ENCODE assay signal across 8 cellular contexts in genomic region chr9:85941966-85942912, GRCh38. TPM values are rescaled to one million over a fixed set of nuclear protein-coding genes. Genes with fewer than 3 reads are reported as not detected.
A peak's percentile ranks its signal among the peaks of the same experiment; 100 is the strongest.
DNase-seq lines count a peak whose midpoint lies in the region; ATAC-seq and TF ChIP-seq lines count a peak whose summit lies in the region.

No MANE protein-coding gene starts in this region.

- H3K36me3 Mint-ChIP-seq in activated CD8-positive, alpha-beta T cell treated with anti-CD3 and anti-CD28 coated beads for 36 hours (ENCODE audit: low read depth): peaks cover 24% of the 10 kb centered on the region

- no peaks in the 10 kb centered on the region for H3K9me3 Mint-ChIP-seq in activated CD8-positive, alpha-beta T cell treated with anti-CD3 and anti-CD28 coated beads for 36 hours

- DNase-seq in SIG-M5 treated with dmso at 0.1 percent for 504 hours (lab: John Stamatoyannopoulos, UW; ENCODE audit: unreplicated experiment) (peak; percentile 16), SIG-M5 (lab: John Stamatoyannopoulos, UW) (no peak), kidney tubule cell (ENCODE audit: low spot score) (no peak), DMS53 treated with DMSO at 0.1 percent for 48 hours (lab: John Stamatoyannopoulos, UW; ENCODE audit: unreplicated experiment) (no peak)
- no peak for DNase-seq in activated CD8-positive, alpha-beta T cell treated with anti-CD3 and anti-CD28 coated beads for 36 hours

- no peaks in the 10 kb centered on the region for H3K27me3 Mint-ChIP-seq in activated CD8-positive, alpha-beta T cell treated with anti-CD3 and anti-CD28 coated beads for 36 hours

- POLR2A ChIA-PET in activated CD8-positive, alpha-beta T cell treated with anti-CD3 and anti-CD28 coated beads for 36 hours (lab: Charles Lee): no interaction called here

- no peak for TF ChIP-seq CTCF in activated CD8-positive, alpha-beta T cell treated with anti-CD3 and anti-CD28 coated beads for 36 hours (IDR thresholded peaks at IDR 0.05)

- H3K9me3 ChIP-seq in iPS-18c (ENCODE audit: control insufficient read depth, insufficient read depth, low read length): no peaks in the 10 kb centered on the region

- peak overlapping the region; percentile 93 for H3K27ac ChIP-seq in temporal lobe (ENCODE audit: low read depth, low read length)

- peaks cover 33% of the 10 kb centered on the region for H3K4me1 Mint-ChIP-seq in activated CD8-positive, alpha-beta T cell treated with anti-CD3 and anti-CD28 coated beads for 36 hours (ENCODE audit: low read depth)

- ATAC-seq in activated CD8-positive, alpha-beta T cell treated with anti-CD3 and anti-CD28 coated beads for 36 hours: no peak
- ATAC-seq in GM21526 (IDR thresholded peaks at IDR 0.05; ENCODE audit: low FRiP score, unreplicated experiment): no peak

- H3K4me3 ChIP-seq in iPS-18c (ENCODE audit: insufficient read depth, low read depth, low read length): peak overlapping the region; percentile 96

- H3K27ac Mint-ChIP-seq in activated CD8-positive, alpha-beta T cell treated with anti-CD3 and anti-CD28 coated beads for 36 hours: peak overlapping the region; percentile 80

- intact Hi-C loops in activated CD8-positive, alpha-beta T cell treated with anti-CD3 and anti-CD28 coated beads for 36 hours (cut with micrococcal nuclease): loop anchor here (5.0 kb wide), 1 partner anchor 200 kb away; the partner anchor contains the start of gene AGTPBP1

- CTCF ChIA-PET in activated CD8-positive, alpha-beta T cell treated with anti-CD3 and anti-CD28 coated beads for 36 hours (lab: Charles Lee): interaction anchor here (0.7 kb wide), 1 partner anchor 122 kb away, joined by 4 read pairs; no protein-coding TSS in a partner anchor

- no peak overlapping the region for H3K4me3 Mint-ChIP-seq in activated CD8-positive, alpha-beta T cell treated with anti-CD3 and anti-CD28 coated beads for 36 hours

RNA-seq across cellular contexts. Expression of gene NAA35, which starts 1.3 kb away (rescaled TPM):
- total RNA-seq in activated CD8-positive, alpha-beta T cell treated with anti-CD3 and anti-CD28 coated beads for 36 hours: 10 to 100 TPM; 25.5 to 26.3 TPM
- total RNA-seq in temporal lobe: 48.4 TPM
